ENCODE assay signal across 26 cellular contexts in the genomic region with DNA sequence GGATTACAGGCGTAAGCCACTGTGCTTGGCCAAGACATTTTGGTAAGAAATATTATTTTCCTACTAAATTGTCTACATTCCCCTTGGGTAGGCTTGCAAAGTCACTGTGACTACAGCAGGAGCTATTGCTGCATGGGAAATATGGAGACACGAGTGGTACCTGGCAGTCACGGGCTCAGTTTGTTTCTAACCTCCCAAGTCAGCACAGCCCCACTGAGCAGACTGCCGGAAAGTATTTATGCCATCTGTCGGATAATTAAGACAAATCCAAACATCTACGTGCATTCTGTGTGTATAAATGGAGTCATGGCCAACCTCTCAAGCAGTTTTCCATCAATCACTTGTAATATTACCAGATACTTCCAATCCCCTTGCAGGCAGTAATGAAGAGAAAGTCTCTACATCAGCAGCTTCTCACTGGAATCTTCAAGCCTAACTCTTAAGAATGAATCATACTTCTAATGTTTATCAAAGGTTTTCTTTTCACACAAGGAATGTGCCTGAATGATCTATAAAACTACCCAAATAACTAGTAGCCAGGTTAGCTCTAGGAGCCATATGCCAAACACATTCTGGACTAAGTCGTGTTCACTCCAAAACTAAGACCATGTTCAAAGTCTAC. TPM values are rescaled to one million over a fixed set of nuclear protein-coding genes. Genes with fewer than 3 reads are reported as not detected.
A peak's percentile ranks its signal among the peaks of the same experiment; 100 is the strongest.
DNase-seq lines count a peak whose midpoint lies in the region; ATAC-seq and TF ChIP-seq lines count a peak whose summit lies in the region.
"Had no signal": no experiment of that assay in that cellular context is flagged by ENCODE, and none has a peak within 500 bp of the region (broad histone marks: within the 10 kb centered on the region; RNA-seq: fewer than 3 reads in every experiment).

No MANE protein-coding gene starts in this region.

- no peak overlapping the region for H3K4ac ChIP-seq in IMR-90 (ENCODE audit: low read depth, low read length)

- POLR2A ChIA-PET in IMR-90 (lab: Charles Lee; ENCODE audit: unreplicated experiment) = interaction anchor here (0.6 kb wide), 1 partner anchor 743 kb away, joined by 4 read pairs; no protein-coding TSS in a partner anchor

- WGBS in IMR-90 (ENCODE audit: extremely low coverage in 2 of 2, insufficient read length in 1 of 2), 2 experiments = no CpG with 5 or more reads among the region's 7 CpGs
- 82% methylated on average over 7 of the region's 7 CpGs for WGBS in hepatocyte (ENCODE audit: low lambda C conversion rate, missing lambda C conversion rate)

- no TSS peak for BruUV-seq in IMR-90 (replicated peaks; lab: Mats Ljungman, UMichigan)

- no peak overlapping the region for H3K14ac ChIP-seq in IMR-90 (replicated peaks; ENCODE audit: low read depth, low read length)

- no peak overlapping the region for H2AK9ac ChIP-seq in IMR-90 (replicated peaks; ENCODE audit: low read depth, low read length, poor library complexity)

- H3K79me2 ChIP-seq in hepatocyte = peaks cover 7% of the 10 kb centered on the region

- no peak overlapping the region for H2BK15ac ChIP-seq in IMR-90 (ENCODE audit: low read depth, low read length)

- in situ Hi-C loops in G401 (cut with HindIII; ENCODE audit: low sequenced_read_pairs) (no loop called here), IMR-90 (cut with MboI; ENCODE audit: low sequenced_read_pairs) (loop anchor here (10.0 kb wide), 1 partner anchor 818 kb away; no protein-coding TSS in a partner anchor)

- no peaks in the 10 kb centered on the region for H3K9me1 ChIP-seq in IMR-90 (ENCODE audit: insufficient read depth, low read length)

- peaks cover 16 to 19% of the 10 kb centered on the region in 2 experiments; a peak in 3 of 4 replicates for H3K79me1 ChIP-seq in IMR-90 (ENCODE audit: low read depth in 1 of 2, low read length in 2 of 2)

- H3K56ac ChIP-seq in IMR-90 (ENCODE audit: extremely low read depth, insufficient read depth, low read length) = no peak overlapping the region

- H3K9me3 Mint-ChIP-seq in activated naive CD8-positive, alpha-beta T cell treated with anti-CD3 and anti-CD28 coated beads, Interleukin-2, amount 50 U/mL, for 24 hours = no peaks in the 10 kb centered on the region
- H3K9me3 Mint-ChIP-seq: activated T-helper 1 cell treated with anti-CD3 and anti-CD28 coated beads, Interleukin-12 subunit alpha, Interleukin-12 subunit beta, Interleukin-2, Interleukin-4 antibody, amounts not matched to agents 30 ng/mL and 10 ng/mL and 1 ng/mL, durations not matched to agents 14 hours and 24 hours and 36 hours; CD14-positive monocyte; effector memory CD8-positive, alpha-beta T cell; neural crest cell had no signal

- H3K4me3 Mint-ChIP-seq in activated naive CD8-positive, alpha-beta T cell treated with anti-CD3 and anti-CD28 coated beads, Interleukin-2, amount 50 U/mL, for 24 hours = no peak overlapping the region
- H3K4me3 Mint-ChIP-seq: activated T-helper 1 cell treated with anti-CD3 and anti-CD28 coated beads, Interleukin-12 subunit alpha, Interleukin-12 subunit beta, Interleukin-2, Interleukin-4 antibody, amounts not matched to agents 30 ng/mL and 10 ng/mL and 1 ng/mL, durations not matched to agents 14 hours and 24 hours and 36 hours; CD14-positive monocyte; effector memory CD8-positive, alpha-beta T cell; neural crest cell had no signal

- H3K27me3 Mint-ChIP-seq in activated naive CD8-positive, alpha-beta T cell treated with anti-CD3 and anti-CD28 coated beads, Interleukin-2, amount 50 U/mL, for 24 hours = no peaks in the 10 kb centered on the region
- H3K27me3 Mint-ChIP-seq: effector memory CD8-positive, alpha-beta T cell had no signal

- TF ChIP-seq POLR2A in IMR-90 (IDR thresholded peaks at IDR 0.05; ENCODE audit: low read depth, low read length) = no peak

- H3K9me3 ChIP-seq in IMR-90 (ENCODE audit: control insufficient read depth, insufficient read depth, low read length) = no peaks in the 10 kb centered on the region
- no peaks in the 10 kb centered on the region for H3K9me3 ChIP-seq in hepatocyte (ENCODE audit: low read depth)
- H3K9me3 ChIP-seq: SK-N-SH, testis had no signal

- peak overlapping the region; percentile 47; the same call in 1 of the 2 replicates for H3K27ac ChIP-seq in IMR-90 (ENCODE audit: insufficient read depth, low read length)
- H3K27ac ChIP-seq in hepatocyte = peak overlapping the region; percentile 56
- H3K27ac ChIP-seq: parathyroid adenoma, testis had no signal

- peaks cover 12% of the 10 kb centered on the region for H3K4me1 Mint-ChIP-seq in activated naive CD8-positive, alpha-beta T cell treated with anti-CD3 and anti-CD28 coated beads, Interleukin-2, amount 50 U/mL, for 24 hours
- H3K4me1 Mint-ChIP-seq: CD14-positive monocyte had no signal

- peaks cover 40% of the 10 kb centered on the region for H3K36me3 Mint-ChIP-seq in activated naive CD8-positive, alpha-beta T cell treated with anti-CD3 and anti-CD28 coated beads, Interleukin-2, amount 50 U/mL, for 24 hours (ENCODE audit: low read depth)

- H3K4me3 ChIP-seq in IMR-90 (ENCODE audit: insufficient read depth, low read depth, low read length) (no peak overlapping the region), hepatocyte (no peak overlapping the region)
- H3K4me3 ChIP-seq: testis had no signal

- TF ChIP-seq RAD21 in IMR-90 (IDR thresholded peaks at IDR 0.05; ENCODE audit: low read length) = no peak

- H3K18ac ChIP-seq in IMR-90 (ENCODE audit: low read depth, low read length) = no peak overlapping the region

- CTCF ChIA-PET in IMR-90 (lab: Yijun Ruan, JAX) = interaction anchor here (0.7 to 1.0 kb wide), 3 partner anchors 9 to 730 kb away, joined by 3 read pairs; no protein-coding TSS in a partner anchor

- H3K9ac ChIP-seq in IMR-90 (ENCODE audit: low read depth, low read length) = no peak overlapping the region
- H3K9ac ChIP-seq: parathyroid adenoma, SK-N-SH had no signal

- H3K4me2 ChIP-seq in IMR-90 (ENCODE audit: low read depth, low read length) (no peak overlapping the region), hepatocyte (no peak overlapping the region)
- H3K4me2 ChIP-seq: SK-N-SH had no signal

- H2AFZ ChIP-seq in IMR-90 (replicated peaks; ENCODE audit: low read length, poor library complexity) (no peak overlapping the region), hepatocyte (no peak overlapping the region)
- H2AFZ ChIP-seq: parathyroid adenoma had no signal

- peak overlapping the region; percentile 10 for H3K27ac Mint-ChIP-seq in activated naive CD8-positive, alpha-beta T cell treated with anti-CD3 and anti-CD28 coated beads, Interleukin-2, amount 50 U/mL, for 24 hours
- H3K27ac Mint-ChIP-seq: activated T-helper 1 cell treated with anti-CD3 and anti-CD28 coated beads, Interleukin-12 subunit alpha, Interleukin-12 subunit beta, Interleukin-2, Interleukin-4 antibody, amounts not matched to agents 30 ng/mL and 10 ng/mL and 1 ng/mL, durations not matched to agents 14 hours and 24 hours and 36 hours; CD14-positive monocyte; effector memory CD8-positive, alpha-beta T cell had no signal

- no peak overlapping the region for H3K23ac ChIP-seq in IMR-90 (ENCODE audit: low read depth, low read length)

- DNase-seq in G401 (ENCODE audit: low spot score) = peak; percentile 55
- DNase-seq in IMR-90 = peak; percentile 50
- DNase-seq in activated naive CD8-positive, alpha-beta T cell treated with anti-CD3 and anti-CD28 coated beads, Interleukin-2, amount 50 U/mL, for 24 hours = no peak
- no peak for DNase-seq in hepatocyte (ENCODE audit: low spot score)
- DNase-seq in cerebellar nuclear complex (lab: John Stamatoyannopoulos, UW) = no peak
- DNase-seq in glomerular visceral epithelial cell (ENCODE audit: extremely low spot score) = no peak
- no peak for DNase-seq in NOMO-1 treated with DMSO at 0.1 percent for 48 hours (lab: John Stamatoyannopoulos, UW; ENCODE audit: unreplicated experiment)
- DNase-seq: activated CD4-positive, CD25-positive, alpha-beta regulatory T cell; activated naive CD4-positive, alpha-beta T cell treated with Interleukin-2 at 50 U/mL for 16 hours; amniotic stem cell; cortex of kidney; effector memory CD8-positive, alpha-beta T cell; islet precursor cell; Kasumi-1; left ventricle myocardium superior; NCI-H1417 treated with DMSO at 0.1 percent for 48 hours; NCI-H2081 treated with DMSO at 0.1 percent for 48 hours; NCI-H345; SK-N-SH; stimulated activated naive CD4-positive, alpha-beta T cell; testis had no signal

- H4K5ac ChIP-seq in IMR-90 (ENCODE audit: low read depth, low read length) = no peak overlapping the region

- no peak overlapping the region for H4K8ac ChIP-seq in IMR-90 (ENCODE audit: low read depth in 2 of 2, low read length in 2 of 2)

- no peak overlapping the region for H2BK120ac ChIP-seq in IMR-90 (ENCODE audit: low read depth, low read length)

- H4K20me1 ChIP-seq in IMR-90 (ENCODE audit: insufficient read depth, low read length) (peaks cover 6% of the 10 kb centered on the region), hepatocyte (ENCODE audit: insufficient read depth, poor library complexity, severe bottlenecking) (peaks cover 7% of the 10 kb centered on the region)

- ATAC-seq in IMR-90 (ENCODE audit: low read depth) = peak; percentile 59
- no peak for ATAC-seq in activated naive CD8-positive, alpha-beta T cell treated with anti-CD3 and anti-CD28 coated beads, Interleukin-2, amount 50 U/mL, for 24 hours
- ATAC-seq in GM21367 (IDR thresholded peaks at IDR 0.05; ENCODE audit: unreplicated experiment) = no peak
- ATAC-seq: effector memory CD8-positive, alpha-beta T cell; left ventricle myocardium superior had no signal

- no peak overlapping the region for H4K91ac ChIP-seq in IMR-90 (ENCODE audit: insufficient read depth, low read depth, low read length)

- peaks cover 27% of the 10 kb centered on the region for H3K36me3 ChIP-seq in IMR-90 (ENCODE audit: control insufficient read depth, insufficient read depth, low read length)
- H3K36me3 ChIP-seq in hepatocyte (replicated peaks; ENCODE audit: insufficient read depth, low read depth) = no peaks in the 10 kb centered on the region

- intact Hi-C loops in IMR-90 (cut with micrococcal nuclease) = loop anchor here (5.0 kb wide), 3 partner anchors 241 to 1636 kb away; partner anchors contain the start of genes DLL1 and PHF10

- H3K9me2 ChIP-seq in hepatocyte (replicated peaks; ENCODE audit: insufficient read depth) = no peaks in the 10 kb centered on the region
- H3K9me2 ChIP-seq: SK-N-SH had no signal

- peaks cover 6% of the 10 kb centered on the region for H3K4me1 ChIP-seq in IMR-90 (ENCODE audit: control insufficient read depth, insufficient read depth, low read length)
- peaks cover 4% of the 10 kb centered on the region for H3K4me1 ChIP-seq in hepatocyte (ENCODE audit: insufficient read depth)
- H3K4me1 ChIP-seq: parathyroid adenoma, testis had no signal

- H2BK5ac ChIP-seq in IMR-90 (ENCODE audit: low read depth, low read length, poor library complexity, severe bottlenecking) = no peak overlapping the region

- dilution Hi-C loops in IMR-90 (cut with HindIII; ENCODE audit: low sequenced_read_pairs, unreplicated experiment) = no loop called here

- no peak overlapping the region for H2AK5ac ChIP-seq in IMR-90 (ENCODE audit: low read depth, low read length)

- no peak overlapping the region for H2BK20ac ChIP-seq in IMR-90 (ENCODE audit: low read depth, low read length)

- TF ChIP-seq CTCF in IMR-90 (conservative IDR thresholded peaks at IDR 0.05; ENCODE audit: low read depth, low read length) (no peak), hepatocyte (IDR thresholded peaks at IDR 0.05; ENCODE audit: poor library complexity) (no peak)

- H3K27me3 ChIP-seq in IMR-90 (ENCODE audit: control insufficient read depth, insufficient read depth, low read length) (no peaks in the 10 kb centered on the region), hepatocyte (no peaks in the 10 kb centered on the region)
- H3K27me3 ChIP-seq: testis had no signal

RNA-seq across cellular contexts. Expression of gene PSMB1, which starts 20.1 kb away (rescaled TPM):
- 829 and 913 TPM in 2 replicates for total RNA-seq in G401 (2014; rRNA removed; shearing (Covaris generic))
- total RNA-seq in IMR-90 (2012; rRNA removed) (508 and 560 TPM in 2 replicates), hepatocyte (252 and 261 TPM in 2 replicates)
- polyA plus RNA-seq in IMR-90 (2012; rRNA removed) (450 and 471 TPM in 2 replicates), hepatocyte (398 and 399 TPM in 2 replicates)
- 194 and 327 TPM in 2 replicates for polyA plus RNA-seq in IMR-90 (2012; cell fraction: cytosol; rRNA removed)
- polyA plus RNA-seq in IMR-90 (2012; cell fraction: nucleus; rRNA removed; ENCODE audit: low replicate concordance) = 50.4 and 220 TPM in 2 replicates

RNA-seq across cellular contexts. Expression of gene TBP, which starts 21.2 kb away (rescaled TPM):
- 32.8 and 37.8 TPM in 2 replicates for total RNA-seq in G401 (2014; rRNA removed; shearing (Covaris generic))
- total RNA-seq in IMR-90 (2012; rRNA removed) (8.8 and 12.2 TPM in 2 replicates), hepatocyte (15.5 and 22.8 TPM in 2 replicates)
- polyA plus RNA-seq in IMR-90 (2012; rRNA removed) (11.9 and 12.5 TPM in 2 replicates), hepatocyte (19.7 and 20.2 TPM in 2 replicates)
- 21.1 and 33.4 TPM in 2 replicates for polyA plus RNA-seq in IMR-90 (2012; cell fraction: cytosol; rRNA removed)
- 67.2 and 70.9 TPM in 2 replicates for polyA plus RNA-seq in IMR-90 (2012; cell fraction: nucleus; rRNA removed; ENCODE audit: low replicate concordance)

RNA-seq across cellular contexts. Expression of gene PDCD2, which starts 51.5 kb away (rescaled TPM):
- total RNA-seq in G401 (2014; rRNA removed; shearing (Covaris generic)) = 131 and 158 TPM in 2 replicates
- total RNA-seq in IMR-90 (2012; rRNA removed) (46.1 and 50.3 TPM in 2 replicates), hepatocyte (75.0 and 77.8 TPM in 2 replicates)
- polyA plus RNA-seq in IMR-90 (2012; rRNA removed) (45.2 and 48.8 TPM in 2 replicates), hepatocyte (64.0 and 65.2 TPM in 2 replicates)
- 15.4 and 40.9 TPM in 2 replicates for polyA plus RNA-seq in IMR-90 (2012; cell fraction: cytosol; rRNA removed)
- 34.6 and 46.8 TPM in 2 replicates for polyA plus RNA-seq in IMR-90 (2012; cell fraction: nucleus; rRNA removed; ENCODE audit: low replicate concordance)

Comparison
In these comparisons a context has a peak if more than half of its experiments do, and no peak if none do; other contexts are left out.
1. DNase-seq: peak in G401 (single experiment) and IMR-90 (single experiment); none in activated naive CD8-positive, alpha-beta T cell treated with anti-CD3 and anti-CD28 coated beads, Interleukin-2, amount 50 U/mL, for 24 hours (single experiment), hepatocyte (single experiment), cerebellar nuclear complex (0 of 2), glomerular visceral epithelial cell (single experiment) and NOMO-1 treated with DMSO at 0.1 percent for 48 hours (single experiment).